1 cellular context compared by ENCODE assay signal in genomic region chr5:96015709-96016108, GRCh38.
TF ChIP-seq lines count a peak whose summit lies in the region.

No MANE protein-coding gene starts in this region.

TF ChIP-seq in IMR-90, 13 proteins besides CTCF, POLR2A, EP300 and RAD21:
- TF ChIP-seq FOS (IDR thresholded peaks at IDR 0.05; ENCODE audit: low read depth, low read length) (no peak), BHLHE40 (IDR thresholded peaks at IDR 0.05; ENCODE audit: low read depth, low read length) (no peak), CHD1 (IDR thresholded peaks at IDR 0.05; ENCODE audit: low read depth, low read length) (no peak), RCOR1 (IDR thresholded peaks at IDR 0.05; ENCODE audit: insufficient replicate concordance, low read length) (no peak), MAZ (IDR thresholded peaks at IDR 0.05; ENCODE audit: borderline replicate concordance, low read depth, low read length) (no peak), MXI1 (IDR thresholded peaks at IDR 0.05; ENCODE audit: borderline replicate concordance, low read depth, low read length) (no peak), ELK1 (IDR thresholded peaks at IDR 0.05; ENCODE audit: borderline replicate concordance, low read depth, low read length) (no peak), NFE2L2 (IDR thresholded peaks at IDR 0.05; ENCODE audit: low read depth, low read length) (no peak), CEBPB (IDR thresholded peaks at IDR 0.05; ENCODE audit: low read depth, low read length) (no peak), MAFK (IDR thresholded peaks at IDR 0.05; ENCODE audit: low read depth, low read length) (no peak), USF2 (IDR thresholded peaks at IDR 0.05; ENCODE audit: low read depth, low read length) (no peak), SMC3 (IDR thresholded peaks at IDR 0.05; ENCODE audit: low read depth, low read length) (no peak), RFX5 (IDR thresholded peaks at IDR 0.05; ENCODE audit: low read depth, low read length) (no peak)
